31 cellular contexts compared by ENCODE assay signal in genomic region chr2:179461367-179461886, GRCh38.
DNase-seq lines count a peak whose midpoint lies in the region; ATAC-seq, FAIRE-seq and TF ChIP-seq lines count a peak whose summit lies in the region.
"Had no signal": no experiment of that assay in that cellular context is flagged by ENCODE, and none has a peak within 500 bp of the region (broad histone marks: within the 10 kb centered on the region; RNA-seq: fewer than 3 reads in every experiment).

No MANE protein-coding gene starts in this region.

- ATAC-seq in activated CD8-positive, alpha-beta T cell treated with anti-CD3 and anti-CD28 coated beads for 36 hours: no peak
- ATAC-seq: left colon had no signal

- no peak overlapping the region for H2BK120ac ChIP-seq in mesenchymal stem cell (ENCODE audit: low read depth, low read length)

- peak overlapping the region in 1 of 2 experiments; percentile 37 for H3K18ac ChIP-seq in mesenchymal stem cell (ENCODE audit: low read depth in 1 of 2, low read length in 2 of 2)

- H4K91ac ChIP-seq in mesenchymal stem cell (ENCODE audit: low read length): no peak overlapping the region

- no peak overlapping the region for H3K23ac ChIP-seq in mesenchymal stem cell (ENCODE audit: low read length in 2 of 2)

- H3K79me2 ChIP-seq in astrocyte (ENCODE audit: insufficient read depth, low read length): no peaks in the 10 kb centered on the region

- peaks cover 22% of the 10 kb centered on the region for H3K4me1 Mint-ChIP-seq in astrocyte (ENCODE audit: low read depth, unreplicated experiment)
- H3K4me1 Mint-ChIP-seq in activated CD8-positive, alpha-beta T cell treated with anti-CD3 and anti-CD28 coated beads for 36 hours (ENCODE audit: low read depth): no peaks in the 10 kb centered on the region
- H3K4me1 Mint-ChIP-seq: activated B cell treated with CpG ODN at 0.5 μM for 24 hours; activated CD4-positive, alpha-beta T cell treated with anti-CD3 and anti-CD28 coated beads, Interleukin-2, amount 10 ng/mL, durations not matched to agents 7 days and 5 days; B cell; CD4-positive, alpha-beta memory T cell; IgD-negative memory B cell had no signal

- intact Hi-C loops in activated CD8-positive, alpha-beta T cell treated with anti-CD3 and anti-CD28 coated beads for 36 hours (cut with micrococcal nuclease): no loop called here

- no peaks in the 10 kb centered on the region for H3K4me1 ChIP-seq in HEK293 (ENCODE audit: control insufficient read depth, insufficient read depth, low read length)
- H3K4me1 ChIP-seq in astrocyte (ENCODE audit: insufficient read depth, low read length): peaks cover 6% of the 10 kb centered on the region
- H3K4me1 ChIP-seq in mesenchymal stem cell (ENCODE audit: control insufficient read depth, insufficient read depth, low read depth, low read length): no peaks in the 10 kb centered on the region
- H3K4me1 ChIP-seq: upper lobe of left lung had no signal

- no peak for TF ChIP-seq CTCF in HEK293 (tag by site-specific recombination; IDR thresholded peaks at IDR 0.05)
- no peak for TF ChIP-seq CTCF in astrocyte (IDR thresholded peaks at IDR 0.05; ENCODE audit: insufficient read depth, low read depth, low read length)
- TF ChIP-seq CTCF in activated CD8-positive, alpha-beta T cell treated with anti-CD3 and anti-CD28 coated beads for 36 hours (IDR thresholded peaks at IDR 0.05): no peak

- H3K36me3 ChIP-seq in HEK293 (ENCODE audit: control insufficient read depth in 2 of 2, insufficient read depth in 1 of 2, low read length in 2 of 2) (no peaks in the 10 kb centered on the region), astrocyte (ENCODE audit: insufficient read depth, low read length) (no peaks in the 10 kb centered on the region), mesenchymal stem cell (ENCODE audit: control insufficient read depth in 1 of 2, insufficient read depth in 2 of 2, low read depth in 1 of 2, low read length in 2 of 2) (no peaks in the 10 kb centered on the region)
- H3K36me3 ChIP-seq: ovary, upper lobe of left lung had no signal

- H3K27ac ChIP-seq in HEK293 (ENCODE audit: extremely low read depth, low read depth, low read length) (no peak overlapping the region), astrocyte (ENCODE audit: low read depth, low read length) (peak overlapping the region; percentile 94), mesenchymal stem cell (ENCODE audit: low read length, poor library complexity, severe bottlenecking) (peak overlapping the region; percentile 87)
- H3K27ac ChIP-seq: ovary, SK-N-MC, upper lobe of left lung had no signal

- H3K36me3 Mint-ChIP-seq in astrocyte (ENCODE audit: low read depth, unreplicated experiment): no peaks in the 10 kb centered on the region
- no peaks in the 10 kb centered on the region for H3K36me3 Mint-ChIP-seq in activated CD8-positive, alpha-beta T cell treated with anti-CD3 and anti-CD28 coated beads for 36 hours (ENCODE audit: low read depth)
- H3K36me3 Mint-ChIP-seq: CD4-positive, alpha-beta memory T cell; IgD-negative memory B cell had no signal

- H3K4me2 ChIP-seq in astrocyte (ENCODE audit: low read length): no peak overlapping the region
- no peak overlapping the region for H3K4me2 ChIP-seq in mesenchymal stem cell (ENCODE audit: low read length, poor library complexity, severe bottlenecking)

- no peak overlapping the region for H3K4ac ChIP-seq in mesenchymal stem cell (ENCODE audit: low read depth in 1 of 2, low read length in 2 of 2)

- no peak overlapping the region for H2AK5ac ChIP-seq in mesenchymal stem cell (ENCODE audit: low read length, severe bottlenecking)

- FAIRE-seq in astrocyte (lab: Jason Lieb, UNC): no peak
- FAIRE-seq: endometrium, GM12891, small intestine had no signal

- H3K27me3 Mint-ChIP-seq in astrocyte (ENCODE audit: low read depth, unreplicated experiment): no peaks in the 10 kb centered on the region
- H3K27me3 Mint-ChIP-seq in activated CD8-positive, alpha-beta T cell treated with anti-CD3 and anti-CD28 coated beads for 36 hours: no peaks in the 10 kb centered on the region
- H3K27me3 Mint-ChIP-seq: activated CD4-positive, alpha-beta T cell treated with anti-CD3 and anti-CD28 coated beads, Interleukin-2, amount 10 ng/mL, durations not matched to agents 7 days and 5 days; IgD-negative memory B cell had no signal

- H2BK15ac ChIP-seq in mesenchymal stem cell (ENCODE audit: low read depth, poor library complexity, severe bottlenecking): no peak overlapping the region

- H3K27me3 ChIP-seq in astrocyte (ENCODE audit: insufficient read depth, low read length) (no peaks in the 10 kb centered on the region), mesenchymal stem cell (ENCODE audit: control insufficient read depth in 1 of 2, insufficient read depth in 1 of 2, low read length in 2 of 2) (no peaks in the 10 kb centered on the region)
- H3K27me3 ChIP-seq: ovary, upper lobe of left lung had no signal

- H2AFZ ChIP-seq in astrocyte (ENCODE audit: low read depth, low read length) (no peak overlapping the region), mesenchymal stem cell (ENCODE audit: low read depth, low read length) (no peak overlapping the region)

- H4K8ac ChIP-seq in mesenchymal stem cell (ENCODE audit: low read length): no peak overlapping the region

- no peaks in the 10 kb centered on the region for H3K79me1 ChIP-seq in mesenchymal stem cell (replicated peaks; ENCODE audit: low read length, poor library complexity, severe bottlenecking)

- no peak overlapping the region for H3K4me3 Mint-ChIP-seq in astrocyte (ENCODE audit: unreplicated experiment)
- H3K4me3 Mint-ChIP-seq in activated CD8-positive, alpha-beta T cell treated with anti-CD3 and anti-CD28 coated beads for 36 hours: no peak overlapping the region
- H3K4me3 Mint-ChIP-seq: activated B cell treated with CpG ODN at 0.5 μM for 24 hours; activated CD4-positive, alpha-beta T cell treated with anti-CD3 and anti-CD28 coated beads, Interleukin-2, amount 10 ng/mL, durations not matched to agents 7 days and 5 days; activated naive CD8-positive, alpha-beta T cell treated with anti-CD3 and anti-CD28 coated beads, Interleukin-2, amount 50 U/mL, for 24 hours; activated T-cell treated with anti-CD3 and anti-CD28 coated beads, Interleukin-2, amount 50 U/mL, for 72 hours; B cell; CD4-positive, alpha-beta memory T cell; IgD-negative memory B cell had no signal

- no peak overlapping the region for H3K4me3 ChIP-seq in HEK293 (ENCODE audit: low read depth, low read length)
- H3K4me3 ChIP-seq in astrocyte (ENCODE audit: insufficient read depth, low read depth, low read length): no peak overlapping the region
- H3K4me3 ChIP-seq in mesenchymal stem cell (ENCODE audit: insufficient read depth in 1 of 2, low read depth in 1 of 2, low read length in 2 of 2): peak overlapping the region in 1 of 2 experiments; percentile 28
- H3K4me3 ChIP-seq: ovary, SK-N-MC, upper lobe of left lung had no signal

- H3K9me3 ChIP-seq in HEK293 (ENCODE audit: control insufficient read depth, insufficient read depth, low read depth, low read length) (no peaks in the 10 kb centered on the region), astrocyte (ENCODE audit: insufficient read depth, low read depth, low read length) (peaks cover 17% of the 10 kb centered on the region), mesenchymal stem cell (ENCODE audit: control insufficient read depth, low read length) (peaks cover 40% of the 10 kb centered on the region)
- H3K9me3 ChIP-seq: ovary, upper lobe of left lung had no signal

- H4K20me1 ChIP-seq in astrocyte (ENCODE audit: insufficient read depth, low read length): no peaks in the 10 kb centered on the region

- H3K9ac ChIP-seq in astrocyte (ENCODE audit: low read length) (peak overlapping the region; percentile 3), mesenchymal stem cell (ENCODE audit: low read length) (peak overlapping the region; percentile 62)

- POLR2A ChIA-PET in HEK293 (lab: Yijun Ruan, JAX): no interaction called here
- POLR2A ChIA-PET in activated CD8-positive, alpha-beta T cell treated with anti-CD3 and anti-CD28 coated beads for 36 hours (lab: Charles Lee): no interaction called here

- no peak overlapping the region for H2BK12ac ChIP-seq in mesenchymal stem cell (ENCODE audit: low read length in 2 of 2)

- H3K27ac Mint-ChIP-seq in astrocyte (ENCODE audit: unreplicated experiment): peak overlapping the region; percentile 99
- no peak overlapping the region for H3K27ac Mint-ChIP-seq in activated CD8-positive, alpha-beta T cell treated with anti-CD3 and anti-CD28 coated beads for 36 hours
- H3K27ac Mint-ChIP-seq: activated B cell treated with CpG ODN at 0.5 μM for 24 hours; activated CD4-positive, alpha-beta T cell treated with anti-CD3 and anti-CD28 coated beads, Interleukin-2, amount 10 ng/mL, durations not matched to agents 7 days and 5 days; activated naive CD8-positive, alpha-beta T cell treated with anti-CD3 and anti-CD28 coated beads, Interleukin-2, amount 50 U/mL, for 24 hours; activated T-cell treated with anti-CD3 and anti-CD28 coated beads, Interleukin-2, amount 50 U/mL, for 72 hours; B cell; CD4-positive, alpha-beta memory T cell; IgD-negative memory B cell had no signal

- DNase-seq in A172 (ENCODE audit: low spot score): peak; percentile 10
- peak; percentile 20 for DNase-seq in astrocyte (ENCODE audit: low read depth)
- no peak for DNase-seq in mesenchymal stem cell
- no peak for DNase-seq in DMS153 (lab: John Stamatoyannopoulos, UW)
- DNase-seq in HuH-7 (ENCODE audit: low spot score): no peak
- DNase-seq in T-helper 1 cell: no peak
- DNase-seq in activated CD8-positive, alpha-beta T cell treated with anti-CD3 and anti-CD28 coated beads for 36 hours: no peak
- DNase-seq: ACHN; activated B cell treated with CpG ODN at 0.5 μM for 24 hours; activated CD4-positive, alpha-beta T cell treated with anti-CD3 and anti-CD28 coated beads, Interleukin-2, amount 10 ng/mL, durations not matched to agents 7 days and 5 days; activated naive CD4-positive, alpha-beta T cell; activated naive CD8-positive, alpha-beta T cell treated with anti-CD3 and anti-CD28 coated beads, Interleukin-2, amount 50 U/mL, for 24 hours; activated T-cell treated with anti-CD3 and anti-CD28 coated beads, Interleukin-2, amount 50 U/mL, for 72 hours; CD4-positive, alpha-beta memory T cell; H7; left colon; NCI-H1048; NCI-H1694 treated with DMSO at 0.1 percent for 48 hours; NCI-H2171; NCI-H510A treated with DMSO at 0.1 percent for 48 hours; ovary; retina; small intestine; stimulated activated naive CD4-positive, alpha-beta T cell; upper lobe of left lung had no signal

- H3K9me3 Mint-ChIP-seq in astrocyte (ENCODE audit: unreplicated experiment): peaks cover 25% of the 10 kb centered on the region
- H3K9me3 Mint-ChIP-seq in activated CD8-positive, alpha-beta T cell treated with anti-CD3 and anti-CD28 coated beads for 36 hours: no peaks in the 10 kb centered on the region

- CTCF ChIA-PET in HEK293 (lab: Yijun Ruan, JAX): no interaction called here
- CTCF ChIA-PET in activated CD8-positive, alpha-beta T cell treated with anti-CD3 and anti-CD28 coated beads for 36 hours (lab: Charles Lee): no interaction called here

- no peak overlapping the region for H3K14ac ChIP-seq in mesenchymal stem cell (ENCODE audit: low read length in 2 of 2)

- H2BK5ac ChIP-seq in mesenchymal stem cell (ENCODE audit: low read depth, low read length, poor library complexity, severe bottlenecking): no peak overlapping the region

TF ChIP-seq in HEK293, 187 proteins besides CTCF, POLR2A, EP300 and RAD21 (continues in another document):
- TF ChIP-seq ZNF133 (tag by site-specific recombination; IDR thresholded peaks at IDR 0.05) (no peak), SETDB1 (IDR thresholded peaks at IDR 0.05; ENCODE audit: insufficient read length, low read length) (no peak), ZNF701 (tag by site-specific recombination; IDR thresholded peaks at IDR 0.05) (no peak)

Comparison
In these comparisons a context has a peak if more than half of its experiments do, and no peak if none do; other contexts are left out.
1. DNase-seq: peak in A172 (single experiment) and astrocyte (single experiment); none in mesenchymal stem cell (single experiment), DMS153 (single experiment), HuH-7 (single experiment), T-helper 1 cell (0 of 5) and activated CD8-positive, alpha-beta T cell treated with anti-CD3 and anti-CD28 coated beads for 36 hours (single experiment).